In the genomic region with DNA sequence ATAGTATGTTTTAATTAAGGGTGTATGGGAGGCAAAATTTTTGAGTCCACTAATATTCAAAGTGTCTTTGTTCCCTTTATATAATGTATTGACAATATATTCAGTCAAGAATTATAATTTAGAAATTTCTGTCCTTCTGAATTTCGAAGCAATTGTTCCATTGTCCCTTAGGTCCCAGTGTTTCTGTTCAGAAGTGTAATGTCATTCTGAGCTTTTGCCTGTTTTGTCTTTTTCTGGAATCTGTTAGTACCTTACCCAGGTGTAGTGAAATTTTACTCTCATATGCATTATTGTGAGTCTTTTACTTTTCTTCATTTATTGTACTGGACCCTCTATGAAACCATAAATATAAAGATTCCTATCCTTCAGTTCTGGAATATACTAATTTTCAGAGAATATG, we compare ENCODE assay signal across 33 cellular contexts.
"Had no signal": no experiment of that assay in that cellular context is flagged by ENCODE, and none has a peak within 500 bp of the region (broad histone marks: within the 10 kb centered on the region; RNA-seq: fewer than 3 reads in every experiment).

No MANE protein-coding gene starts in this region.

- H3K4me3 ChIP-seq: MG63 had no signal

- DNase-seq: Karpas-422, MG63, MM.1S, MV-4-11, NCI-H1048, NCI-H1092, NCI-H1092 treated with DMSO at 0.1 percent for 48 hours, NCI-H1105, NCI-H1105 treated with DMSO at 0.1 percent for 48 hours, NCI-H1417, NCI-H1417 treated with DMSO at 0.1 percent for 48 hours, NCI-H1436, NCI-H1436 treated with DMSO at 0.1 percent for 48 hours, NCI-H146, NCI-H1694, NCI-H1694 treated with DMSO at 0.1 percent for 48 hours, NCI-H187, NCI-H187 treated with DMSO at 0.1 percent for 48 hours, NCI-H1930, NCI-H2029, NCI-H2029 treated with DMSO at 0.1 percent for 48 hours, NCI-H2081, NCI-H2081 treated with DMSO at 0.1 percent for 48 hours, NCI-H2107, NCI-H2171, NCI-H2171 treated with DMSO at 0.1 percent for 48 hours, NCI-H2227 treated with DMSO at 0.1 percent for 48 hours, NCI-H226, NCI-H345, NCI-H446, NCI-H446 treated with DMSO at 0.1 percent for 48 hours, NCI-H510A, NCI-H510A treated with DMSO at 0.1 percent for 48 hours had no signal

- H3K36me3 ChIP-seq: MG63 had no signal

- H3K27me3 ChIP-seq: MG63 had no signal
